1 cellular context compared by ENCODE assay signal in the genomic region with DNA sequence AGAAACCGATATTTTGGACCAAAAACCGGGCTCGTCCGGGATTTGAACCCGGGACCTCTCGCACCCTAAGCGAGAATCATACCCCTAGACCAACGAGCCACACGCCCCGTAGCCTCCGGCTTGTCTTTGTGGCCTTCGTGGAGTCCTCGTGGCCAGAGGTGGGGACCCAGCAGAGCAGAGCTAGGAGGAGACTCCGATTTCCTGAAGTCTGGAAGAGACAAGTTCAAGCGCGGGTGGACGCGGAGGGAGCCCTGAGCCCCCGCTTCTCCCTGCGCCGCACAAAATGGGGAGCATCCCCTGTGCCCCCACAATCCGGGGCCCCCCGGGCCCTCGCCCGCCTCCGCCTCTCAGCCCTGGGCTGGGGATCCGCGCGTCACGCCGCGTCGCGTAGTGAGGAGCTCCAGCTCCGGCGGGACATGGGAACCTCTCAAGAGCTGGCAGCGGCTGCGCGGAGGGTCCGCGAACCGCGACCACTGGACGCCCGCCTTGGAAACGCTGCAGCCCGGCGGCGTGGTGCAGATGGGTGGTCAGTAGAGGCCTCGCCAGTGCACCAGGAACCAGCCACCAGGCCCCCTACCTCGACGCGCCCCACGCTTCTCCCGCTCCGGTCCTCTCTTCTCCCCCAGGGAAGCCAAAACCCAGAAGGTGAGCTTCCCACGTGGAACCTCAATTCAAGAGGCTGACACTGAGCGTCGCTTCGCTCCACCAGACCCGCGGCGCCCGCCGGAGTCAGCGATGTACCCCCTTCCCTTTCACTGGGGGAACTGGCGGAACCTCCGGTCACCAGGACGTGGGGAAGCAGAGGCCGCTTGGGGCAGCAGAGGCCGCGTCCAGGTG.
TF ChIP-seq lines count a peak whose summit lies in the region.

No MANE protein-coding gene starts in this region.

TF ChIP-seq in HEK293, 187 proteins besides CTCF, POLR2A, EP300 and RAD21 (continued from another document):
- TF ChIP-seq, protein P1, sequence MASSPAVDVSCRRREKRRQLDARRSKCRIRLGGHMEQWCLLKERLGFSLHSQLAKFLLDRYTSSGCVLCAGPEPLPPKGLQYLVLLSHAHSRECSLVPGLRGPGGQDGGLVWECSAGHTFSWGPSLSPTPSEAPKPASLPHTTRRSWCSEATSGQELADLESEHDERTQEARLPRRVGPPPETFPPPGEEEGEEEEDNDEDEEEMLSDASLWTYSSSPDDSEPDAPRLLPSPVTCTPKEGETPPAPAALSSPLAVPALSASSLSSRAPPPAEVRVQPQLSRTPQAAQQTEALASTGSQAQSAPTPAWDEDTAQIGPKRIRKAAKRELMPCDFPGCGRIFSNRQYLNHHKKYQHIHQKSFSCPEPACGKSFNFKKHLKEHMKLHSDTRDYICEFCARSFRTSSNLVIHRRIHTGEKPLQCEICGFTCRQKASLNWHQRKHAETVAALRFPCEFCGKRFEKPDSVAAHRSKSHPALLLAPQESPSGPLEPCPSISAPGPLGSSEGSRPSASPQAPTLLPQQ (tag by site-specific recombination; IDR thresholded peaks at IDR 0.05): peak; percentile 88
- TF ChIP-seq, protein P2, sequence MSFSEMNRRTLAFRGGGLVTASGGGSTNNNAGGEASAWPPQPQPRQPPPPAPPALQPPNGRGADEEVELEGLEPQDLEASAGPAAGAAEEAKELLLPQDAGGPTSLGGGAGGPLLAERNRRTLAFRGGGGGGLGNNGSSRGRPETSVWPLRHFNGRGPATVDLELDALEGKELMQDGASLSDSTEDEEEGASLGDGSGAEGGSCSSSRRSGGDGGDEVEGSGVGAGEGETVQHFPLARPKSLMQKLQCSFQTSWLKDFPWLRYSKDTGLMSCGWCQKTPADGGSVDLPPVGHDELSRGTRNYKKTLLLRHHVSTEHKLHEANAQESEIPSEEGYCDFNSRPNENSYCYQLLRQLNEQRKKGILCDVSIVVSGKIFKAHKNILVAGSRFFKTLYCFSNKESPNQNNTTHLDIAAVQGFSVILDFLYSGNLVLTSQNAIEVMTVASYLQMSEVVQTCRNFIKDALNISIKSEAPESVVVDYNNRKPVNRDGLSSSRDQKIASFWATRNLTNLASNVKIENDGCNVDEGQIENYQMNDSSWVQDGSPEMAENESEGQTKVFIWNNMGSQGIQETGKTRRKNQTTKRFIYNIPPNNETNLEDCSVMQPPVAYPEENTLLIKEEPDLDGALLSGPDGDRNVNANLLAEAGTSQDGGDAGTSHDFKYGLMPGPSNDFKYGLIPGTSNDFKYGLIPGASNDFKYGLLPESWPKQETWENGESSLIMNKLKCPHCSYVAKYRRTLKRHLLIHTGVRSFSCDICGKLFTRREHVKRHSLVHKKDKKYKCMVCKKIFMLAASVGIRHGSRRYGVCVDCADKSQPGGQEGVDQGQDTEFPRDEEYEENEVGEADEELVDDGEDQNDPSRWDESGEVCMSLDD (tag by site-specific recombination; IDR thresholded peaks at IDR 0.05): peak; percentile 86
